15 cellular contexts compared by ENCODE assay signal in the genomic region with DNA sequence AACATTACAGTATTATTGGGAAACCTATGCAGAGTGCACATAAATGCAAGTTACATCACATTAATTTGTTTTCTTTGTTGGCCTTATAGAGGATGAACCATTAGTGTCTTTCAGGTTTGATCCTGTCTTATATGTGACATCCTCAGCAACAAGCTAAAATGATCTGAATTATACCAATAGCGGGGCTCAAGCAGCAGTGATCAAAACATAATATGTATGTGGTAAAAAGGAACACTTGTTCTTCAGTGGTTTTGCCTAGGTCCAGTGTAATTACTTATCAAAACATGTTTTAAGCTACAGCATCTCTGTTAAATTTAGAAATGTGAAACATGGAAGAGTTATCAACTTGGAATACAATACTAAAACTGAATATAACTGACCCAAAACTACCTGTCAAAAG. TPM values are rescaled to one million over a fixed set of nuclear protein-coding genes. Genes with fewer than 3 reads are reported as not detected.
DNase-seq lines count a peak whose midpoint lies in the region; ATAC-seq and TF ChIP-seq lines count a peak whose summit lies in the region.
"Had no signal": no experiment of that assay in that cellular context is flagged by ENCODE, and none has a peak within 500 bp of the region (broad histone marks: within the 10 kb centered on the region; RNA-seq: fewer than 3 reads in every experiment).

No MANE protein-coding gene starts in this region.

- H3K36me3 Mint-ChIP-seq in activated T-helper 17 cell treated with anti-CD3 and anti-CD28 coated beads, Interleukin-2, amount 50 U/mL, for 72 hours (ENCODE audit: low read depth), result peaks cover 84% of the 10 kb centered on the region
- H3K36me3 Mint-ChIP-seq in stimulated activated memory B cell treated with anti-CD40 and anti-IgM and Interleukin-4, amounts not matched to agents 10 μg/mL and 1 μg/mL and 100 μg/mL, for 72 hours, result peaks cover 12% of the 10 kb centered on the region

- no peaks in the 10 kb centered on the region for H3K9me3 Mint-ChIP-seq in activated T-helper 17 cell treated with anti-CD3 and anti-CD28 coated beads, Interleukin-2, amount 50 U/mL, for 72 hours
- no peaks in the 10 kb centered on the region for H3K9me3 Mint-ChIP-seq in stimulated activated memory B cell treated with anti-CD40 and anti-IgM and Interleukin-4, amounts not matched to agents 10 μg/mL and 1 μg/mL and 100 μg/mL, for 72 hours
- H3K9me3 Mint-ChIP-seq: CD8-positive, alpha-beta T cell; IgD-negative memory B cell had no signal

- H3K4me3 Mint-ChIP-seq in activated T-helper 17 cell treated with anti-CD3 and anti-CD28 coated beads, Interleukin-2, amount 50 U/mL, for 72 hours, result peak overlapping the region; percentile 17
- no peak overlapping the region for H3K4me3 Mint-ChIP-seq in stimulated activated memory B cell treated with anti-CD40 and anti-IgM and Interleukin-4, amounts not matched to agents 10 μg/mL and 1 μg/mL and 100 μg/mL, for 72 hours
- H3K4me3 Mint-ChIP-seq: B cell; CD8-positive, alpha-beta T cell; IgD-negative memory B cell had no signal

- H3K4me1 Mint-ChIP-seq in activated T-helper 17 cell treated with anti-CD3 and anti-CD28 coated beads, Interleukin-2, amount 50 U/mL, for 72 hours, result no peaks in the 10 kb centered on the region
- H3K4me1 Mint-ChIP-seq in stimulated activated memory B cell treated with anti-CD40 and anti-IgM and Interleukin-4, amounts not matched to agents 10 μg/mL and 1 μg/mL and 100 μg/mL, for 72 hours, result no peaks in the 10 kb centered on the region
- H3K4me1 Mint-ChIP-seq: B cell had no signal

- WGBS in heart right ventricle, 2 donors, result 95 to 97% methylated on average over 1 of the region's 1 CpG

- H3K27me3 ChIP-seq in cardiac muscle cell (no peaks in the 10 kb centered on the region), heart right ventricle (peaks cover 0 to 5% (median 0%) of the 10 kb centered on the region in 7 donors)

- TF ChIP-seq CTCF in cardiac muscle cell (IDR thresholded peaks at IDR 0.05; ENCODE audit: low read depth, low read length) (no peak), heart right ventricle (IDR thresholded peaks at IDR 0.05) (no peak), OCI-LY7 (conservative IDR thresholded peaks at IDR 0.05; ENCODE audit: low read length) (no peak)

- H3K36me3 ChIP-seq in cardiac muscle cell (peaks cover 14% of the 10 kb centered on the region), heart right ventricle (peaks cover 0 to 89% (median 0%) of the 10 kb centered on the region in 9 donors), OCI-LY7 (ENCODE audit: insufficient read depth, low read length) (peaks cover 64% of the 10 kb centered on the region)

- H3K27me3 Mint-ChIP-seq in activated T-helper 17 cell treated with anti-CD3 and anti-CD28 coated beads, Interleukin-2, amount 50 U/mL, for 72 hours, result no peaks in the 10 kb centered on the region
- H3K27me3 Mint-ChIP-seq in stimulated activated memory B cell treated with anti-CD40 and anti-IgM and Interleukin-4, amounts not matched to agents 10 μg/mL and 1 μg/mL and 100 μg/mL, for 72 hours, result no peaks in the 10 kb centered on the region
- H3K27me3 Mint-ChIP-seq: B cell, IgD-negative memory B cell had no signal

- H3K27ac Mint-ChIP-seq in activated T-helper 17 cell treated with anti-CD3 and anti-CD28 coated beads, Interleukin-2, amount 50 U/mL, for 72 hours, result peak overlapping the region; percentile 78
- peak overlapping the region; percentile 12 for H3K27ac Mint-ChIP-seq in stimulated activated memory B cell treated with anti-CD40 and anti-IgM and Interleukin-4, amounts not matched to agents 10 μg/mL and 1 μg/mL and 100 μg/mL, for 72 hours
- H3K27ac Mint-ChIP-seq: B cell; CD8-positive, alpha-beta T cell had no signal

- no peaks in the 10 kb centered on the region for H3K9me3 ChIP-seq in cardiac muscle cell (ENCODE audit: low read depth)
- H3K9me3 ChIP-seq in heart right ventricle, result no peaks in the 10 kb centered on the region
- H3K9me3 ChIP-seq in OCI-LY7 (ENCODE audit: low read length), result no peaks in the 10 kb centered on the region

- H3K27ac ChIP-seq in cardiac muscle cell (peak overlapping the region; percentile 42), heart right ventricle (no peak overlapping the region), OCI-LY7 (ENCODE audit: low read depth, low read length, poor library complexity, severe bottlenecking) (no peak overlapping the region)

- H3K4me3 ChIP-seq in cardiac muscle cell, result no peak overlapping the region
- H3K4me3 ChIP-seq in heart right ventricle, result no peak overlapping the region
- H3K4me3 ChIP-seq in OCI-LY7 (ENCODE audit: low read depth, low read length, poor library complexity, severe bottlenecking), result no peak overlapping the region

- CTCF ChIA-PET in OCI-LY7 (lab: Charles Lee; ENCODE audit: unreplicated experiment), result no interaction called here

- ATAC-seq in heart right ventricle, result no peak
- no peak for ATAC-seq in activated T-helper 17 cell treated with anti-CD3 and anti-CD28 coated beads, Interleukin-2, amount 50 U/mL, for 72 hours (replicated peaks)
- ATAC-seq in stimulated activated memory B cell treated with anti-CD40 and anti-IgM and Interleukin-4, amounts not matched to agents 10 μg/mL and 1 μg/mL and 100 μg/mL, for 72 hours, result no peak
- ATAC-seq in HG03457 (IDR thresholded peaks at IDR 0.05; ENCODE audit: unreplicated experiment), result no peak
- ATAC-seq: CD8-positive, alpha-beta T cell had no signal

- H3K79me2 ChIP-seq in OCI-LY7 (ENCODE audit: insufficient read depth, low read depth, low read length), result no peaks in the 10 kb centered on the region

- DNase-seq in cardiac muscle cell (ENCODE audit: low read depth in 1 of 2, low spot score in 1 of 2), result no peak
- DNase-seq in heart right ventricle, result no peak
- no peak for DNase-seq in OCI-LY7 (ENCODE audit: low spot score)
- no peak for DNase-seq in activated CD8-positive, alpha-beta memory T cell treated with anti-CD3 and anti-CD28 coated beads, Interleukin-2, amount 50 U/mL, for 48 hours
- DNase-seq: CD8-positive, alpha-beta T cell; DND-41; GDM1; HCEC 1CT; NCI-H146; NCI-H2081 treated with DMSO at 0.1 percent for 48 hours had no signal

- intact Hi-C loops in heart right ventricle (cut with DNase I) (no loop called here), OCI-LY7 (cut with micrococcal nuclease; ENCODE audit: unreplicated experiment) (no loop called here)

- H3K4me2 ChIP-seq in OCI-LY7 (ENCODE audit: low read length), result no peak overlapping the region

- TSS peak; percentile 1 for BruUV-seq in OCI-LY7 (replicated peaks; lab: Mats Ljungman, UMichigan)

- no peaks in the 10 kb centered on the region for H3K9me2 ChIP-seq in OCI-LY7 (ENCODE audit: insufficient read depth, low read length)

- H4K20me1 ChIP-seq in OCI-LY7 (ENCODE audit: insufficient read depth, low read length), result no peaks in the 10 kb centered on the region; the same call in 1 of the 2 replicates

- no peaks in the 10 kb centered on the region for H3K4me1 ChIP-seq in cardiac muscle cell (ENCODE audit: low read depth)
- H3K4me1 ChIP-seq in heart right ventricle, result peaks cover 0 to 7% (median 0%) of the 10 kb centered on the region in 9 donors
- H3K4me1 ChIP-seq in OCI-LY7 (ENCODE audit: insufficient read depth, low read length, poor library complexity, severe bottlenecking), result no peaks in the 10 kb centered on the region

- POLR2A ChIA-PET in OCI-LY7 (lab: Charles Lee), result interaction anchor here (0.8 to 1.2 kb wide), 3 partner anchors 9 to 26 kb away, joined by 4 read pairs; a partner anchor contains a TSS

- no peak overlapping the region for H2AFZ ChIP-seq in OCI-LY7 (ENCODE audit: low read length)

RNA-seq across cellular contexts. Expression of a gene that starts 9.1 kb away (rescaled TPM):
- total RNA-seq in cardiac muscle cell (9.6 and 10.4 TPM in 2 replicates), heart right ventricle (10 to 100 TPM; 16.4 to 27.8 (median 22.5) TPM), OCI-LY7 (2022) (0.92 and 0.93 TPM in 2 replicates)
- polyA plus RNA-seq in cardiac muscle cell (18.3 and 20.3 TPM in 2 replicates), heart right ventricle (10 to 100 TPM in 1 of 2 donors, 1 to 10 TPM in 1; 9.8 to 11.5 TPM)
- 2.0 and 2.4 TPM in 2 replicates for total RNA-seq in OCI-LY7 (2014; rRNA removed; shearing (Covaris generic))
- 10 to 100 TPM; 13.4 to 20.6 TPM for total RNA-seq in activated T-helper 17 cell treated with anti-CD3 and anti-CD28 coated beads, Interleukin-2, amount 50 U/mL, for 72 hours

RNA-seq across cellular contexts. Expression of a gene that starts 26.3 kb away (rescaled TPM):
- 602 and 938 TPM in 2 replicates for total RNA-seq in cardiac muscle cell
- polyA plus RNA-seq in cardiac muscle cell, result 1,198 and 1,568 TPM in 2 replicates
- total RNA-seq in heart right ventricle, result 100 to 1,000 TPM; 414 to 824 (median 460) TPM
- polyA plus RNA-seq in heart right ventricle, result 100 to 1,000 TPM in 1 of 2 donors, 10 to 100 TPM in 1; 46.6 to 253 TPM
- 164 and 179 TPM in 2 replicates for total RNA-seq in OCI-LY7 (2014; rRNA removed; shearing (Covaris generic))
- 293 and 433 TPM in 2 replicates for total RNA-seq in OCI-LY7 (2022)
- 1,000 to 10,000 TPM; 1,373 to 1,720 TPM for total RNA-seq in activated T-helper 17 cell treated with anti-CD3 and anti-CD28 coated beads, Interleukin-2, amount 50 U/mL, for 72 hours
